Comparison of ENCODE assay signal across 1 cellular context in genomic region chr14:104549536-104550339, GRCh38.
TF ChIP-seq lines count a peak whose summit lies in the region.

No MANE protein-coding gene starts in this region.

TF ChIP-seq in H1, 55 proteins besides CTCF, POLR2A, EP300 and RAD21:
- TF ChIP-seq RNF2 (IDR thresholded peaks at IDR 0.05; ENCODE audit: borderline replicate concordance, low read depth, low read length, missing control alignments, poor library complexity, severe bottlenecking): no peak
- TF ChIP-seq CBX5 (IDR thresholded peaks at IDR 0.05; ENCODE audit: low read depth, low read length): no peak
- no peak for TF ChIP-seq POU5F1 (IDR thresholded peaks at IDR 0.05; ENCODE audit: low read depth, low read length)
- TF ChIP-seq FOSL1 (IDR thresholded peaks at IDR 0.05; ENCODE audit: insufficient read depth, low read depth, low read length): no peak
- 0 out of 4 replicates have a peak, but pooled peaks of 1 of the 2 experiments have one; percentile 37 for TF ChIP-seq HDAC2 (IDR thresholded peaks at IDR 0.05; ENCODE audit: borderline replicate concordance in 1 of 2, low read depth in 2 of 2, low read length in 2 of 2)
- TF ChIP-seq CHD2 (IDR thresholded peaks at IDR 0.05; ENCODE audit: low read length): no peak
- TF ChIP-seq, protein P1, sequence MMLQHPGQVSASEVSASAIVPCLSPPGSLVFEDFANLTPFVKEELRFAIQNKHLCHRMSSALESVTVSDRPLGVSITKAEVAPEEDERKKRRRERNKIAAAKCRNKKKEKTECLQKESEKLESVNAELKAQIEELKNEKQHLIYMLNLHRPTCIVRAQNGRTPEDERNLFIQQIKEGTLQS (IDR thresholded peaks at IDR 0.05; ENCODE audit: insufficient read depth, low read depth, low read length): no peak
- no peak for TF ChIP-seq RFX5 (IDR thresholded peaks at IDR 0.05; ENCODE audit: borderline replicate concordance, low read depth, low read length)
- no peak for TF ChIP-seq EZH2 (IDR thresholded peaks at IDR 0.05; ENCODE audit: low read depth, low read length, severe bottlenecking)
- no peak for TF ChIP-seq SUZ12 (IDR thresholded peaks at IDR 0.05; ENCODE audit: low read length)
- no peak for TF ChIP-seq BRCA1 (IDR thresholded peaks at IDR 0.05; ENCODE audit: low read depth, low read length)
- TF ChIP-seq TEAD4 (IDR thresholded peaks at IDR 0.05; ENCODE audit: low read depth, low read length): no peak
- peak; percentile 96 for TF ChIP-seq KDM1A (IDR thresholded peaks at IDR 0.05; ENCODE audit: borderline replicate concordance, low read length)
- no peak for TF ChIP-seq CTBP2 (IDR thresholded peaks at IDR 0.05; ENCODE audit: borderline replicate concordance, insufficient read depth, insufficient read length, low read length)
